1 cellular context compared by ENCODE assay signal in the genomic region with DNA sequence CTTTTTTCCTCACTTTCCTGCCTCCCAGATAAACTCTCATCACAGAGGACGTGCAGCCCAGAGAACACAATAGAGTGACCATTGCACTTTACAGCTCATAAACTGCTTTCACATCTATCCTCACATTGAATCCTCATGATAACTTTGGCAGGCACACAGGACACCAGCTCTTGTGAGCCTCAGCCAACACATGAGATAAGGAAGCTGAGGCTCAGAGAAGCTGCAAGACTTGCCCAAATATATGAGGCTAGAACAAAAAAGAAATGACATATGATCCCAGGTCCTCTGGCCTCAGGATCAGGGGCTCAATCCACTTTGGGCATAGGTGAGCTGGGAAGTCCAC.
TF ChIP-seq lines count a peak whose summit lies in the region.

No MANE protein-coding gene starts in this region.

TF ChIP-seq in IMR-90, 13 proteins besides CTCF, POLR2A, EP300 and RAD21:
- TF ChIP-seq BHLHE40 (IDR thresholded peaks at IDR 0.05; ENCODE audit: low read depth, low read length): no peak
- no peak for TF ChIP-seq SMC3 (IDR thresholded peaks at IDR 0.05; ENCODE audit: low read depth, low read length)
- TF ChIP-seq RCOR1 (IDR thresholded peaks at IDR 0.05; ENCODE audit: insufficient replicate concordance, low read length): no peak
- TF ChIP-seq CHD1 (IDR thresholded peaks at IDR 0.05; ENCODE audit: low read depth, low read length): no peak
- TF ChIP-seq ELK1 (IDR thresholded peaks at IDR 0.05; ENCODE audit: borderline replicate concordance, low read depth, low read length): no peak
- TF ChIP-seq FOS (IDR thresholded peaks at IDR 0.05; ENCODE audit: low read depth, low read length): no peak
- no peak for TF ChIP-seq RFX5 (IDR thresholded peaks at IDR 0.05; ENCODE audit: low read depth, low read length)
- TF ChIP-seq MXI1 (IDR thresholded peaks at IDR 0.05; ENCODE audit: borderline replicate concordance, low read depth, low read length): no peak
- TF ChIP-seq NFE2L2 (IDR thresholded peaks at IDR 0.05; ENCODE audit: low read depth, low read length): no peak
- TF ChIP-seq USF2 (IDR thresholded peaks at IDR 0.05; ENCODE audit: low read depth, low read length): no peak
